ENCODE assay signal across 8 cellular contexts in genomic region chr2:69306612-69306896, GRCh38.
A peak's percentile ranks its signal among the peaks of the same experiment; 100 is the strongest.
DNase-seq lines count a peak whose midpoint lies in the region; ATAC-seq and TF ChIP-seq lines count a peak whose summit lies in the region.

No MANE protein-coding gene starts in this region.

- peak overlapping the region; percentile 97 for H3K4me2 ChIP-seq in mesenchymal stem cell (ENCODE audit: low read length, poor library complexity, severe bottlenecking)

- H2AFZ ChIP-seq in mesenchymal stem cell (ENCODE audit: low read depth, low read length) = peak overlapping the region; percentile 76

- H3K9ac ChIP-seq in mesenchymal stem cell (ENCODE audit: low read length) = peak overlapping the region; percentile 90

- H3K23ac ChIP-seq in mesenchymal stem cell (ENCODE audit: low read length in 2 of 2) = peak overlapping the region in 1 of 2 experiments; percentile 78

- no peaks in the 10 kb centered on the region for H3K27me3 ChIP-seq in body of pancreas
- no peaks in the 10 kb centered on the region for H3K27me3 ChIP-seq in mesenchymal stem cell (ENCODE audit: control insufficient read depth in 1 of 2, insufficient read depth in 1 of 2, low read length in 2 of 2)
- H3K27me3 ChIP-seq in transverse colon = no peaks in the 10 kb centered on the region

- no peaks in the 10 kb centered on the region for H3K79me1 ChIP-seq in mesenchymal stem cell (replicated peaks; ENCODE audit: low read length, poor library complexity, severe bottlenecking)

- intact Hi-C loops in activated naive CD4-positive, alpha-beta T cell treated with anti-CD3 and anti-CD28 coated beads for 36 hours (cut with micrococcal nuclease) = loop anchor here (2.0 to 5.0 kb wide), 2 partner anchors 406 to 844 kb away; no protein-coding TSS in a partner anchor
- intact Hi-C loops in body of pancreas (cut with DNase I) = no loop called here
- intact Hi-C loops in transverse colon (cut with DNase I; ENCODE audit: low total_unique reads) = no loop called here

- no peaks in the 10 kb centered on the region for H3K9me3 ChIP-seq in body of pancreas
- H3K9me3 ChIP-seq in mesenchymal stem cell (ENCODE audit: control insufficient read depth, low read length) = peaks cover 7% of the 10 kb centered on the region
- peaks cover 0 to 4% of the 10 kb centered on the region in 2 donors for H3K9me3 ChIP-seq in transverse colon

- CTCF ChIA-PET in activated naive CD4-positive, alpha-beta T cell treated with anti-CD3 and anti-CD28 coated beads for 36 hours (lab: Charles Lee) = interaction anchor here (0.8 to 2.8 kb wide), 21 partner anchors 9 to 369 kb away, joined by 3 to 15 read pairs (median 4); partner anchors contain the start of gene NFU1

- TF ChIP-seq POLR2A in body of pancreas (IDR thresholded peaks at IDR 0.05) = no peak
- TF ChIP-seq POLR2A in transverse colon (IDR thresholded peaks at IDR 0.05) = no peak

- H3K4me1 Mint-ChIP-seq in activated naive CD4-positive, alpha-beta T cell treated with anti-CD3 and anti-CD28 coated beads for 36 hours (ENCODE audit: low read depth) = peaks cover 2% of the 10 kb centered on the region

- no peak for DNase-seq in activated naive CD4-positive, alpha-beta T cell treated with anti-CD3 and anti-CD28 coated beads for 36 hours
- DNase-seq in activated naive CD4-positive, alpha-beta T cell treated with anti-CD3 and anti-CD28 coated beads, Interleukin-2, amount 50 U/mL, for 16 hours = no peak
- DNase-seq in body of pancreas (no peak), mesenchymal stem cell (no peak), transverse colon (no peak), islet precursor cell (no peak), NOMO-1 treated with DMSO at 0.1 percent for 48 hours (lab: John Stamatoyannopoulos, UW; ENCODE audit: unreplicated experiment) (no peak), A172 (ENCODE audit: low spot score) (no peak)

- no peak overlapping the region for H3K14ac ChIP-seq in mesenchymal stem cell (ENCODE audit: low read length in 2 of 2)

- H3K9me3 Mint-ChIP-seq in activated naive CD4-positive, alpha-beta T cell treated with anti-CD3 and anti-CD28 coated beads for 36 hours = no peaks in the 10 kb centered on the region

- H3K36me3 ChIP-seq in body of pancreas (replicated peaks in 1 of 2; ENCODE audit: insufficient read depth in 1 of 2, low read depth in 2 of 2) (no peaks in the 10 kb centered on the region), mesenchymal stem cell (ENCODE audit: control insufficient read depth in 1 of 2, insufficient read depth in 2 of 2, low read depth in 1 of 2, low read length in 2 of 2) (peaks cover 0 to 8% of the 10 kb centered on the region in 2 experiments), transverse colon (no peaks in the 10 kb centered on the region)

- peak overlapping the region; percentile 20 to 69 for H2BK12ac ChIP-seq in mesenchymal stem cell (ENCODE audit: low read length in 2 of 2)

- peak overlapping the region; percentile 100 for H4K8ac ChIP-seq in mesenchymal stem cell (ENCODE audit: low read length)

- H3K4me1 ChIP-seq in body of pancreas (peaks cover 37% of the 10 kb centered on the region), mesenchymal stem cell (ENCODE audit: control insufficient read depth, insufficient read depth, low read depth, low read length) (peaks cover 27% of the 10 kb centered on the region), transverse colon (peaks cover 36 to 55% (median 52%) of the 10 kb centered on the region in 4 donors)

- 1% methylated on average over 19 of the region's 24 CpGs; no CpG with 5 or more reads in 1 of the 2 donors for WGBS in body of pancreas, 2 donors
- 6% methylated on average over 10 of the region's 24 CpGs for WGBS in mesenchymal stem cell
- 1% methylated on average over 22 of the region's 24 CpGs; no CpG with 5 or more reads in 1 of the 2 donors for WGBS in transverse colon (ENCODE audit: low coverage in 1 of 2), 2 donors

- H3K27ac Mint-ChIP-seq in activated naive CD4-positive, alpha-beta T cell treated with anti-CD3 and anti-CD28 coated beads for 36 hours = no peak overlapping the region

- H2BK15ac ChIP-seq in mesenchymal stem cell (ENCODE audit: low read depth, poor library complexity, severe bottlenecking) = peak overlapping the region; percentile 91

- peak overlapping the region; percentile 78 to 86 for H3K18ac ChIP-seq in mesenchymal stem cell (ENCODE audit: low read depth in 1 of 2, low read length in 2 of 2)

- no peaks in the 10 kb centered on the region for H3K36me3 Mint-ChIP-seq in activated naive CD4-positive, alpha-beta T cell treated with anti-CD3 and anti-CD28 coated beads for 36 hours (ENCODE audit: low read depth)

- H3K4me3 ChIP-seq in body of pancreas (peak overlapping the region; percentile 18 to 34), mesenchymal stem cell (ENCODE audit: insufficient read depth in 1 of 2, low read depth in 1 of 2, low read length in 2 of 2) (peak overlapping the region; percentile 64 to 83), transverse colon (peak overlapping the region; percentile 44 to 66 (median 62))

- H3K4ac ChIP-seq in mesenchymal stem cell (ENCODE audit: low read depth in 1 of 2, low read length in 2 of 2) = peak overlapping the region; percentile 93 to 99

- H3K27ac ChIP-seq in body of pancreas (no peak overlapping the region), mesenchymal stem cell (ENCODE audit: low read length, poor library complexity, severe bottlenecking) (no peak overlapping the region), transverse colon (peak overlapping the region; percentile 89 to 93 (median 90))

- TF ChIP-seq EP300 in transverse colon (IDR thresholded peaks at IDR 0.05; ENCODE audit: low read depth) = no peak

- H3K27me3 Mint-ChIP-seq in activated naive CD4-positive, alpha-beta T cell treated with anti-CD3 and anti-CD28 coated beads for 36 hours (ENCODE audit: low read depth) = peaks cover 20% of the 10 kb centered on the region

- no peak overlapping the region for H2AK5ac ChIP-seq in mesenchymal stem cell (ENCODE audit: low read length, severe bottlenecking)

- in situ Hi-C loops in transverse colon (cut with MboI; ENCODE audit: low pct_ligation_motif_present in 1 of 4, low pct_unique_long_range_greater_than_20kb in 1 of 4, low sequenced_read_pairs in 3 of 4) = loop anchor here in 3 of 4 donors (10.0 kb wide), 2 partner anchors 292 to 302 kb away; partner anchors contain the start of gene ANTXR1 (in 2 of the 3)

- peak overlapping the region; percentile 90 for H4K91ac ChIP-seq in mesenchymal stem cell (ENCODE audit: low read length)

- ATAC-seq in body of pancreas = peak; percentile 4

- no peak for TF ChIP-seq CTCF in body of pancreas (IDR thresholded peaks at IDR 0.05)
- TF ChIP-seq CTCF in transverse colon (IDR thresholded peaks at IDR 0.05) = no peak

- peak overlapping the region; percentile 100 for H2BK120ac ChIP-seq in mesenchymal stem cell (ENCODE audit: low read depth, low read length)

- H2BK5ac ChIP-seq in mesenchymal stem cell (ENCODE audit: low read depth, low read length, poor library complexity, severe bottlenecking) = no peak overlapping the region

- peak overlapping the region; percentile 47 for H3K4me3 Mint-ChIP-seq in activated naive CD4-positive, alpha-beta T cell treated with anti-CD3 and anti-CD28 coated beads for 36 hours

Comparison
In these comparisons a context has a peak if more than half of its experiments do, and no peak if none do; other contexts are left out.
1. H3K27ac ChIP-seq: peak in transverse colon (4 of 4); none in body of pancreas (0 of 4) and mesenchymal stem cell (single experiment).
2. Peak in every context shown above with its lines, with median percentiles within 50 percentile points of each other: H3K4me3 ChIP-seq.